7 cellular contexts compared by ENCODE assay signal in genomic region chr14:72010474-72010873, GRCh38.
"Had no signal": no experiment of that assay in that cellular context is flagged by ENCODE, and none has a peak within 500 bp of the region (broad histone marks: within the 10 kb centered on the region; RNA-seq: fewer than 3 reads in every experiment).

No MANE protein-coding gene starts in this region.

- FAIRE-seq: G401.6, GM12891, GM12892, GM18507, GM19239 had no signal

- DNase-seq: GDM1, GF-D8 had no signal
